8 cellular contexts compared by ENCODE assay signal in the genomic region with DNA sequence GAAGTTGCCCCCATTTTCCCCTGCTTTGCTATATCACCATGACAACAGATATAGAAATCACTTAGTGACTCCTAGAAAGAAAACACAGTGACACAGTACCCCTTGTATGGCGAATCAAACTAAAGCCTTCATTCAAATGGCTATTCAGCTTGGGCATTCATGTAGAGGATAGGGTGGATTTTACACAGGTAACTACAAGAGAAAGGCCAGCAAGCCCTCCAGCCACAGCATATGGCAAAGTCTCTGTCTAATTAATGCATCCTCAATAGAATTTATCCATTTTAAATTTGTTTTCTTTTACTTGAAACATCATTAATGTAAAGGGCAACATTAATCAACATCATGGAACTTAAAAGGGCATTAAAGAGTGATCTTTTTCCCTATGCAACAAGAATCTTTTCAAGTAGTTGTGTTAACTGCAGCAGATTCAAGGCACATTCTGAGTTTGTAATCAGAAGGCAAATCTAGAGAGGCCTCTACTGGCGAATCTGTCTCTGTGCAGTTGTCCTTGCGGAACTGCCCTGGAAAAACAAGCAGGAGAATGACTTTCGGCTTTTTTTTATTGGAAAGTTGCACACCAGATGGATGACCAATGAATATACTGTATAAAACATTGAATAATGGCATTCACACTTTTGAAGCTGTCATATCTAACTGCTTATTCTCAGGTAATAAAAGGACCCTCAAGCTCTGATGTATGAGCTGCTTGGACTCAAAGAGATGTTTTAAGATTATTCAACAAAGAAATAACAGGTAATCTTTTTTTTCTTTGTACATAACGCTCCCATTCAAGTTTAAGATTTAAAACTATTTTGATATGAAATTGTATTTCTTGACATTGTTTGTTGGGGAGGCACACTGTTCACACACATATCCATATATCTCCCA.
DNase-seq lines count a peak whose midpoint lies in the region; ATAC-seq and TF ChIP-seq lines count a peak whose summit lies in the region.

No MANE protein-coding gene starts in this region.

- no peak for TF ChIP-seq POLR2A in gastroesophageal sphincter (IDR thresholded peaks at IDR 0.05)

- no peaks in the 10 kb centered on the region for H3K79me2 ChIP-seq in smooth muscle cell (ENCODE audit: low read depth)

- H3K4me1 ChIP-seq in gastroesophageal sphincter (no peaks in the 10 kb centered on the region), smooth muscle cell (ENCODE audit: low read depth) (no peaks in the 10 kb centered on the region)

- no peak for ATAC-seq in gastroesophageal sphincter
- no peak for ATAC-seq in esophagus mucosa
- no peak for ATAC-seq in HG03045 (IDR thresholded peaks at IDR 0.05; ENCODE audit: unreplicated experiment)

- H3K36me3 ChIP-seq in gastroesophageal sphincter = no peaks in the 10 kb centered on the region
- no peaks in the 10 kb centered on the region for H3K36me3 ChIP-seq in smooth muscle cell (ENCODE audit: low read depth)

- H3K9me3 ChIP-seq in gastroesophageal sphincter = no peaks in the 10 kb centered on the region
- no peaks in the 10 kb centered on the region for H3K9me3 ChIP-seq in smooth muscle cell (replicated peaks; ENCODE audit: low read depth)

- no peak overlapping the region for H3K9ac ChIP-seq in smooth muscle cell (ENCODE audit: low read depth)

- TF ChIP-seq EP300 in gastroesophageal sphincter (IDR thresholded peaks at IDR 0.05) = no peak

- H3F3A ChIP-seq in smooth muscle cell (ENCODE audit: low read depth) = no peaks in the 10 kb centered on the region

- H4K20me1 ChIP-seq in smooth muscle cell (ENCODE audit: low read depth) = no peaks in the 10 kb centered on the region

- H2AFZ ChIP-seq in smooth muscle cell (ENCODE audit: low read depth) = no peak overlapping the region

- peak; percentile 38 for DNase-seq in Caki2 (ENCODE audit: low read depth)
- DNase-seq in HPDE6-E6E7 (ENCODE audit: extremely low spot score) = peak; percentile 21
- peak; percentile 58 to 63 for DNase-seq in SHP77 (lab: John Stamatoyannopoulos, UW)
- no peak for DNase-seq in smooth muscle cell (lab: John Stamatoyannopoulos, UW; ENCODE audit: unreplicated experiment)
- no peak for DNase-seq in T-helper 1 cell

- H3K27ac ChIP-seq in gastroesophageal sphincter (no peak overlapping the region), smooth muscle cell (ENCODE audit: low read depth) (no peak overlapping the region)

- no peaks in the 10 kb centered on the region for H3K27me3 ChIP-seq in gastroesophageal sphincter
- no peaks in the 10 kb centered on the region for H3K27me3 ChIP-seq in smooth muscle cell (ENCODE audit: low read depth)

- no peak overlapping the region for H3K4me3 ChIP-seq in gastroesophageal sphincter
- no peak overlapping the region for H3K4me3 ChIP-seq in smooth muscle cell

- peak in 3 of 4 experiments; percentile 24 to 61 (median 27) for TF ChIP-seq CTCF in gastroesophageal sphincter (IDR thresholded peaks at IDR 0.05)
- TF ChIP-seq CTCF in smooth muscle cell (IDR thresholded peaks at IDR 0.05; ENCODE audit: borderline replicate concordance, insufficient read depth, poor library complexity, severe bottlenecking) = peak; percentile 52

- in situ Hi-C loops in Caki2 (cut with HindIII; ENCODE audit: low pct_unique_long_range_greater_than_20kb, low sequenced_read_pairs) = no loop called here

- 38 to 51% methylated on average over 5 of the region's 5 CpGs for WGBS in gastroesophageal sphincter (ENCODE audit: low coverage in 1 of 2), 2 donors
- 35% methylated on average over 5 of the region's 5 CpGs for WGBS in smooth muscle cell (ENCODE audit: low lambda C conversion rate)

- H3K4me2 ChIP-seq in smooth muscle cell = no peak overlapping the region

Comparison
In these comparisons a context has a peak if more than half of its experiments do, and no peak if none do; other contexts are left out.
1. DNase-seq: peak in Caki2 (single experiment), HPDE6-E6E7 (single experiment) and SHP77 (2 of 2); none in smooth muscle cell (single experiment) and T-helper 1 cell (0 of 5).